1 cellular context compared by ENCODE assay signal in genomic region chr9:37287317-37287716, GRCh38.
TF ChIP-seq lines count a peak whose summit lies in the region.

No MANE protein-coding gene starts in this region.

TF ChIP-seq in GM23338, 12 proteins besides CTCF, POLR2A, EP300 and RAD21 (continued from another document):
- no peak for TF ChIP-seq REST (IDR thresholded peaks at IDR 0.05; ENCODE audit: unreplicated experiment)
TF ChIP-seq in GM23338: peak in this region for 0.
